8 cellular contexts compared by ENCODE assay signal in genomic region chr14:102819790-102820330, GRCh38. TPM values are rescaled to one million over a fixed set of nuclear protein-coding genes. Genes with fewer than 3 reads are reported as not detected.
DNase-seq lines count a peak whose midpoint lies in the region; ATAC-seq, FAIRE-seq and TF ChIP-seq lines count a peak whose summit lies in the region.

No MANE protein-coding gene starts in this region.

- TF ChIP-seq EP300 in HepG2 (IDR thresholded peaks at IDR 0.05; ENCODE audit: low read depth in 2 of 2, low read length in 2 of 2) (no peak), HepG2 (CRISPR knock-in tag; IDR thresholded peaks at IDR 0.05; ENCODE audit: borderline replicate concordance) (no peak)

- H3K36me3 ChIP-seq in HepG2 (replicated peaks in 1 of 2; ENCODE audit: control insufficient read depth in 1 of 2, insufficient read depth in 2 of 2, low read length in 2 of 2) = no peaks in the 10 kb centered on the region
- no peaks in the 10 kb centered on the region for H3K36me3 ChIP-seq in right lobe of liver

- no peaks in the 10 kb centered on the region for H3K27me3 ChIP-seq in HepG2 (ENCODE audit: control insufficient read depth in 1 of 2, insufficient read depth in 2 of 2, low read length in 2 of 2)
- no peaks in the 10 kb centered on the region for H3K27me3 ChIP-seq in right lobe of liver

- peaks cover 47% of the 10 kb centered on the region for H3K4me1 Mint-ChIP-seq in brain

- H3K79me2 ChIP-seq in HepG2 (ENCODE audit: insufficient read depth, low read length) = peaks cover 3% of the 10 kb centered on the region

- no TSS peak for BruUV-seq in HepG2 (replicated peaks; lab: Mats Ljungman, UMichigan)

- no peak for TF ChIP-seq CTCF in HepG2 (CRISPR knock-in tag; IDR thresholded peaks at IDR 0.05)
- no peak for TF ChIP-seq CTCF in right lobe of liver (IDR thresholded peaks at IDR 0.05)
- TF ChIP-seq CTCF in brain (conservative IDR thresholded peaks at IDR 0.05) = no peak

- H3K27me3 Mint-ChIP-seq in brain = no peaks in the 10 kb centered on the region

- peak overlapping the region; percentile 82; the same call in 1 of the 2 replicates for H3K4me2 ChIP-seq in HepG2 (ENCODE audit: low read depth, low read length)

- DNase-seq in HepG2 (ENCODE audit: low spot score) = no peak
- no peak for DNase-seq in right lobe of liver
- no peak for DNase-seq in SW 1271 (lab: John Stamatoyannopoulos, UW)
- DNase-seq in Right ventricle myocardium superior = no peak
- DNase-seq in KBM-7 = no peak
- DNase-seq in DMS53 treated with DMSO at 0.1 percent for 48 hours (lab: John Stamatoyannopoulos, UW; ENCODE audit: unreplicated experiment) = no peak

- CTCF ChIA-PET in HepG2 (lab: Yijun Ruan, JAX; ENCODE audit: low intra/inter-chr PET ratio, low total read pairs) = no interaction called here

- in situ Hi-C loops in HepG2 (cut with HindIII; ENCODE audit: extremely low pct_ligation_motif_present, low pct_unique_long_range_greater_than_20kb) = no loop called here
- in situ Hi-C loops in KBM-7 (cut with MboI; ENCODE audit: low pct_unique_long_range_greater_than_20kb, low sequenced_read_pairs) = no loop called here

- H3K9me3 ChIP-seq in HepG2 (ENCODE audit: low read length) (no peaks in the 10 kb centered on the region), right lobe of liver (no peaks in the 10 kb centered on the region)

- no peaks in the 10 kb centered on the region for H4K20me1 ChIP-seq in HepG2 (ENCODE audit: insufficient read depth, low read length)

- intact Hi-C loops in HepG2 (cut with micrococcal nuclease; ENCODE audit: unreplicated experiment) (no loop called here), right lobe of liver (cut with DNase I) (no loop called here), Right ventricle myocardium superior (cut with DNase I) (loop anchor here (10.0 kb wide), 1 partner anchor 85 kb away; no protein-coding TSS in a partner anchor)

- POLR2A ChIA-PET in HepG2 (lab: Yijun Ruan, JAX) = interaction anchor here (1.0 to 1.2 kb wide), 2 partner anchors 8 to 25 kb away, joined by 3 to 4 read pairs; no protein-coding TSS in a partner anchor

- no peak for FAIRE-seq in HepG2 (lab: Jason Lieb, UNC)

- no peak for TF ChIP-seq RAD21 in HepG2 (CRISPR knock-in tag; IDR thresholded peaks at IDR 0.05)

- H3K4me1 ChIP-seq in HepG2 (ENCODE audit: insufficient read depth, low read length) (peaks cover 51% of the 10 kb centered on the region), right lobe of liver (peaks cover 0 to 30% (median 6%) of the 10 kb centered on the region in 4 donors)

- H2AFZ ChIP-seq in HepG2 (ENCODE audit: low read length) = no peak overlapping the region

- no peak overlapping the region for H3K4me3 ChIP-seq in HepG2 (replicated peaks in 1 of 3; ENCODE audit: insufficient read depth in 1 of 3, low read depth in 2 of 3, low read length in 3 of 3)
- H3K4me3 ChIP-seq in right lobe of liver = no peak overlapping the region

- H3K36me3 Mint-ChIP-seq in brain = peaks cover 14% of the 10 kb centered on the region

- no peak for TF ChIP-seq POLR2A in HepG2 (IDR thresholded peaks at IDR 0.05; ENCODE audit: insufficient read depth in 1 of 2, low read depth in 2 of 2, low read length in 2 of 2)
- TF ChIP-seq POLR2A in right lobe of liver (IDR thresholded peaks at IDR 0.05) = no peak

- H3K9ac ChIP-seq in HepG2 (ENCODE audit: insufficient read depth, low read depth, low read length) = no peak overlapping the region

- H3K27ac ChIP-seq in HepG2 (ENCODE audit: extremely low read length, insufficient read depth, low read length) (no peak overlapping the region), right lobe of liver (no peak overlapping the region)

- 94% methylated on average over 12 of the region's 15 CpGs for WGBS in HepG2 (ENCODE audit: low lambda C conversion rate)
- 77% methylated on average over 4 of the region's 15 CpGs for WGBS in right lobe of liver (ENCODE audit: insufficient coverage, low coverage, low lambda C conversion rate, missing lambda C conversion rate)

- ATAC-seq in HepG2 (no peak; the same call in 2 of the 3 replicates), right lobe of liver (no peak), HG03066 (IDR thresholded peaks at IDR 0.05; ENCODE audit: low read depth, unreplicated experiment) (peak; percentile 28), Right ventricle myocardium superior (ENCODE audit: poor library complexity) (no peak)

- peak overlapping the region in 4 of 5 experiments; percentile 5 to 95 (median 73) for H3K27ac Mint-ChIP-seq in brain

- peak overlapping the region in 2 of 5 experiments; percentile 11 to 53 for H3K4me3 Mint-ChIP-seq in brain

- peaks cover 0 to 2% (median 0%) of the 10 kb centered on the region in 5 experiments for H3K9me3 Mint-ChIP-seq in brain

TF ChIP-seq in HepG2, 621 proteins besides CTCF, POLR2A, EP300 and RAD21 (continues in another document):
- TF ChIP-seq PAXIP1 (CRISPR knock-in tag; conservative IDR thresholded peaks at IDR 0.05) = no peak
- TF ChIP-seq ZNF33B (CRISPR knock-in tag; IDR thresholded peaks at IDR 0.05) = no peak
- TF ChIP-seq MAFG (CRISPR knock-in tag; IDR thresholded peaks at IDR 0.05) = no peak
- no peak for TF ChIP-seq KDM6A (CRISPR knock-in tag; IDR thresholded peaks at IDR 0.05; ENCODE audit: low read depth)
- TF ChIP-seq ZEB1 (IDR thresholded peaks at IDR 0.05; ENCODE audit: insufficient replicate concordance, low read depth) = no peak
- no peak for TF ChIP-seq GTF3A (CRISPR knock-in tag; conservative IDR thresholded peaks at IDR 0.05)
- TF ChIP-seq CCDC6 (CRISPR knock-in tag; IDR thresholded peaks at IDR 0.05) = no peak
- TF ChIP-seq ZNF503 (CRISPR knock-in tag; IDR thresholded peaks at IDR 0.05) = no peak
- TF ChIP-seq ZBTB3 (CRISPR knock-in tag; IDR thresholded peaks at IDR 0.05; ENCODE audit: borderline replicate concordance, low read depth) = no peak

RNA-seq across cellular contexts. Expression of gene TRAF3, which starts 42.6 kb away (rescaled TPM):
- 12.2 and 13.0 TPM in 2 replicates for total RNA-seq in HepG2 (2016; rRNA removed; fragmentation: Illumina TruSeq; extraction: Trizol)
- total RNA-seq in HepG2 (2016; cell fraction: cytosol; rRNA removed; fragmentation: Illumina TruSeq; extraction: Trizol; ENCODE audit: low read depth) = 45.5 and 46.6 TPM in 2 replicates
- 10.7 and 11.9 TPM in 2 replicates for total RNA-seq in HepG2 (2016; cell fraction: insoluble cytoplasmic fraction; rRNA removed; fragmentation: Illumina TruSeq; extraction: Trizol)
- 36.3 and 37.0 TPM in 2 replicates for total RNA-seq in HepG2 (2016; cell fraction: membrane; rRNA removed; fragmentation: Illumina TruSeq; extraction: Trizol)
- 8.7 and 9.5 TPM in 2 replicates for total RNA-seq in HepG2 (2016; cell fraction: nucleus; rRNA removed; fragmentation: Illumina TruSeq; extraction: Trizol)
- polyA plus RNA-seq in HepG2 (2011; rRNA removed) = 6.9 and 7.2 TPM in 2 replicates
- 6.0 and 6.8 TPM in 2 replicates for polyA plus RNA-seq in HepG2 (2011; cell fraction: cytosol; rRNA removed)
- 8.0 and 8.4 TPM in 2 replicates for polyA plus RNA-seq in HepG2 (2011; cell fraction: nucleus; rRNA removed)
- 5.3 and 5.6 TPM in 2 replicates for polyA plus RNA-seq in HepG2 (2012)
- polyA plus RNA-seq in HepG2 (2016; cell fraction: cytosol; fragmentation: Illumina TruSeq; extraction: Trizol; ENCODE audit: low read depth) = 11.1 and 11.2 TPM in 2 replicates
- polyA plus RNA-seq in HepG2 (2016; cell fraction: insoluble cytoplasmic fraction; fragmentation: Illumina TruSeq; extraction: Trizol; ENCODE audit: low read depth) = 7.7 and 10.1 TPM in 2 replicates
- 15.8 and 17.5 TPM in 2 replicates for polyA plus RNA-seq in HepG2 (2016; cell fraction: membrane; fragmentation: Illumina TruSeq; extraction: Trizol; ENCODE audit: low read depth)
- 11.6 and 12.0 TPM in 2 replicates for polyA plus RNA-seq in HepG2 (2016; cell fraction: nucleus; fragmentation: Illumina TruSeq; extraction: Trizol; ENCODE audit: insufficient read depth, low read depth)
- 21.0 and 40.5 TPM in 2 replicates for polyA minus RNA-seq in HepG2 (2011; rRNA and poly(A)+ RNA removed; ENCODE audit: low replicate concordance)
- polyA minus RNA-seq in HepG2 (2011; cell fraction: cytosol; rRNA and poly(A)+ RNA removed) = 7.8 and 9.1 TPM in 2 replicates
- polyA minus RNA-seq in HepG2 (2011; cell fraction: nucleus; rRNA and poly(A)+ RNA removed) = 6.8 and 11.8 TPM in 2 replicates
- 10 to 100 TPM in 1 of 6 experiments, 1 to 10 TPM in 5; 5.6 to 10.5 (median 8.3) TPM for total RNA-seq in right lobe of liver
- polyA plus RNA-seq in brain (ENCODE audit: insufficient read depth, low read depth, low replicate concordance) = 5.6 TPM
- total RNA-seq in Right ventricle myocardium superior = 9.8 TPM
